In genomic region chr1:96010000-96010399, GRCh38 we compare ENCODE assay signal across 24 cellular contexts.
"Had no signal": no experiment of that assay in that cellular context is flagged by ENCODE, and none has a peak within 500 bp of the region (broad histone marks: within the 10 kb centered on the region; RNA-seq: fewer than 3 reads in every experiment).

No MANE protein-coding gene starts in this region.

- H3K9me3 ChIP-seq: esophagus squamous epithelium, gastroesophageal sphincter, heart left ventricle, right lobe of liver, stomach, thyroid gland, vagina had no signal

- H3K27me3 ChIP-seq: esophagus squamous epithelium, foreskin keratinocyte, gastroesophageal sphincter, heart left ventricle, neural progenitor cell, right lobe of liver, stomach, thyroid gland, vagina had no signal

- H3K36me3 ChIP-seq: esophagus squamous epithelium, gastroesophageal sphincter, heart left ventricle, neural progenitor cell, right lobe of liver, stomach, thyroid gland, vagina had no signal

- H3K79me2 ChIP-seq: parathyroid adenoma had no signal

- H3K4me1 ChIP-seq: esophagus squamous epithelium, foreskin keratinocyte, gastroesophageal sphincter, heart left ventricle, neural progenitor cell, parathyroid adenoma, right lobe of liver, stomach, thyroid gland had no signal

- ATAC-seq: effector memory CD8-positive, alpha-beta T cell; foreskin keratinocyte; gastroesophageal sphincter; heart left ventricle; left colon; naive thymus-derived CD4-positive, alpha-beta T cell; right lobe of liver had no signal

- H3K27ac ChIP-seq: esophagus squamous epithelium, foreskin keratinocyte, gastroesophageal sphincter, heart left ventricle, neural progenitor cell, parathyroid adenoma, right lobe of liver, stomach, thyroid gland, vagina had no signal

- H2AFZ ChIP-seq: neural progenitor cell, parathyroid adenoma had no signal

- H3K4me2 ChIP-seq: neural progenitor cell had no signal

- DNase-seq: cortex of kidney; effector memory CD8-positive, alpha-beta T cell; erythroblast; esophagus squamous epithelium; foreskin keratinocyte; heart left ventricle; immature natural killer cell; islet precursor cell; kidney glomerular epithelial cell; left colon; naive thymus-derived CD4-positive, alpha-beta T cell; right lobe of liver; small intestine; stimulated activated CD4-positive, alpha-beta T cell treated with anti-CD3 and anti-CD28 coated beads, Interleukin-15, amount 100 ng/mL, for 24 hours; stimulated activated CD4-positive, alpha-beta T cell treated with anti-CD3 and anti-CD28 coated beads, Interleukin-2, amount 100 ng/mL, for 48 hours; stimulated activated naive CD4-positive, alpha-beta T cell treated with Interleukin-2 at 50 U/mL for 16 hours; stomach; thyroid gland; trophoblast cell had no signal

- H3K9ac ChIP-seq: neural progenitor cell, parathyroid adenoma had no signal

- H3K4me3 ChIP-seq: esophagus squamous epithelium, gastroesophageal sphincter, heart left ventricle, lung, neural progenitor cell, right lobe of liver, stomach, thyroid gland, vagina had no signal
